In the genomic region with DNA sequence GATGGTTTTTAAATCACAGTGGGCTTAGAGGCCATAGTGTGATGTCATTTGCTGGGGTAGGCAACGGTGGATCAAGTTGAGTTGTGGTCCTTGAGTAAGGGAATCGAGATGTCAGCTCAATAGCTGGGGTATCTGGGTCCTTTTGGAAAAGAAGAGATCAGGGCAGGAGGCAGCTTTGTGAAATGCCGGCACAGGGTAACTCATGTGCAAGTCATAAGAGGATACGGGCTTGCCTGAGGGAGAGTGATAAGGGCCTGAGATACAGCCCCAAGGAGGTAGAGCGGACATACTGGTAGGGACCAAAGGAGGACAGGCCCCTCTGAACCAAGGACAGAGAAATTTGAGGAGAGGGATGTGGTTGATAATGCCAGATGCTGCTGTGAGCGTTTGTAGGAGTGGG, we compare ENCODE assay signal across 12 cellular contexts. TPM values are rescaled to one million over a fixed set of nuclear protein-coding genes. Genes with fewer than 3 reads are reported as not detected.
DNase-seq lines count a peak whose midpoint lies in the region; ATAC-seq, FAIRE-seq and TF ChIP-seq lines count a peak whose summit lies in the region.
"Had no signal": no experiment of that assay in that cellular context is flagged by ENCODE, and none has a peak within 500 bp of the region (broad histone marks: within the 10 kb centered on the region; RNA-seq: fewer than 3 reads in every experiment).

No MANE protein-coding gene starts in this region.

- no peaks in the 10 kb centered on the region for H3K9me2 ChIP-seq in GM23338 (ENCODE audit: insufficient read depth)

- peaks cover 62% of the 10 kb centered on the region for H3F3A ChIP-seq in GM23338 (replicated peaks; ENCODE audit: low read depth)

- H4K20me1 ChIP-seq in GM23338 (replicated peaks; ENCODE audit: insufficient read depth) (peaks cover 48% of the 10 kb centered on the region), astrocyte (ENCODE audit: insufficient read depth, low read length) (peaks cover 76% of the 10 kb centered on the region)

- H3K79me2 ChIP-seq in ACC112 (ENCODE audit: control insufficient read depth, insufficient read depth, low read length, unreplicated experiment) (peaks cover 39% of the 10 kb centered on the region), GM23338 (replicated peaks; ENCODE audit: insufficient read depth) (peaks cover 35% of the 10 kb centered on the region), astrocyte (ENCODE audit: insufficient read depth, low read length) (peaks cover 62% of the 10 kb centered on the region)

- H2AFZ ChIP-seq in ACC112 (ENCODE audit: low read length, unreplicated experiment), result no peak overlapping the region
- H2AFZ ChIP-seq in GM23338, result no peak overlapping the region
- H2AFZ ChIP-seq in astrocyte (ENCODE audit: low read depth, low read length), result no peak overlapping the region

- DNase-seq in GM23338 (ENCODE audit: low spot score) (no peak), astrocyte (ENCODE audit: low read depth) (no peak), naive B cell (no peak), NCI-H2081 treated with DMSO at 0.1 percent for 48 hours (lab: John Stamatoyannopoulos, UW) (no peak), iPS-NIHi11 (ENCODE audit: low spot score) (no peak), ureter (ENCODE audit: low spot score) (no peak), HEK293T (ENCODE audit: extremely low spot score) (no peak)
- DNase-seq: activated CD4-positive, alpha-beta T cell treated with anti-CD3 and anti-CD28 coated beads, Interleukin-2, amount 50 U/mL, for 4 hours; DMS153; NCI-H1048 had no signal

- TF ChIP-seq CTCF in GM23338 (conservative IDR thresholded peaks at IDR 0.05; ENCODE audit: low read depth in 2 of 2), result no peak
- no peak for TF ChIP-seq CTCF in astrocyte (IDR thresholded peaks at IDR 0.05; ENCODE audit: insufficient read depth, low read depth, low read length)

- CTCF ChIA-PET in HEK293T (lab: Yijun Ruan, JAX), result no interaction called here

- H3K4me3 ChIP-seq in ACC112 (ENCODE audit: low read depth, low read length), result 0 out of 2 replicates have a peak overlapping the region, but pooled peaks have one; percentile 9
- H3K4me3 ChIP-seq in GM23338, result no peak overlapping the region
- H3K4me3 ChIP-seq in astrocyte (ENCODE audit: insufficient read depth, low read depth, low read length), result no peak overlapping the region
- H3K4me3 ChIP-seq: prostate gland had no signal

- ATAC-seq in GM23338, result no peak
- ATAC-seq in naive B cell (ENCODE audit: low read depth in 2 of 2), result no peak

- H3K9ac ChIP-seq in astrocyte (ENCODE audit: low read length), result peak overlapping the region; percentile 71

- peak overlapping the region; percentile 94 for H3K27ac ChIP-seq in ACC112 (ENCODE audit: low read depth, low read length)
- H3K27ac ChIP-seq in GM23338 (ENCODE audit: low read depth), result peak overlapping the region; percentile 69; the same call in 1 of the 2 replicates
- H3K27ac ChIP-seq in astrocyte (ENCODE audit: low read depth, low read length), result peak overlapping the region; percentile 96
- H3K27ac ChIP-seq: prostate gland had no signal

- peaks cover 3% of the 10 kb centered on the region; the same call in 1 of the 3 replicates for H3K9me3 Mint-ChIP-seq in GM23338
- no peaks in the 10 kb centered on the region for H3K9me3 Mint-ChIP-seq in astrocyte (ENCODE audit: unreplicated experiment)
- H3K9me3 Mint-ChIP-seq in naive B cell, result no peaks in the 10 kb centered on the region

- H3K4me1 ChIP-seq in ACC112 (ENCODE audit: control insufficient read depth, insufficient read depth, low read length, unreplicated experiment) (peaks cover 66% of the 10 kb centered on the region), GM23338 (ENCODE audit: insufficient read depth) (peaks cover 18% of the 10 kb centered on the region), astrocyte (ENCODE audit: insufficient read depth, low read length) (peaks cover 68% of the 10 kb centered on the region)

- POLR2A ChIA-PET in HEK293T (lab: Yijun Ruan, JAX), result interaction anchor here (0.6 kb wide), 1 partner anchor 28 kb away, joined by 3 read pairs; a partner anchor contains a TSS

- H3K4me3 Mint-ChIP-seq in GM23338 (no peak overlapping the region; the same call in 2 of the 3 replicates), astrocyte (ENCODE audit: unreplicated experiment) (no peak overlapping the region), naive B cell (peak overlapping the region in 3 of 8 donors; percentile 6 to 73 (median 36))

- peaks cover 23% of the 10 kb centered on the region for H3K4me1 Mint-ChIP-seq in GM23338
- H3K4me1 Mint-ChIP-seq in astrocyte (ENCODE audit: low read depth, unreplicated experiment), result peaks cover 61% of the 10 kb centered on the region
- H3K4me1 Mint-ChIP-seq in naive B cell, result peaks cover 22 to 28% (median 27%) of the 10 kb centered on the region in 3 donors

- peaks cover 34% of the 10 kb centered on the region for H3K27me3 Mint-ChIP-seq in GM23338 (ENCODE audit: insufficient read depth, low read depth, poor library complexity)
- no peaks in the 10 kb centered on the region for H3K27me3 Mint-ChIP-seq in astrocyte (ENCODE audit: low read depth, unreplicated experiment)
- peaks cover 0 to 12% (median 0%) of the 10 kb centered on the region in 3 donors for H3K27me3 Mint-ChIP-seq in naive B cell

- H3K9me3 ChIP-seq in astrocyte (ENCODE audit: insufficient read depth, low read depth, low read length), result no peaks in the 10 kb centered on the region
- H3K9me3 ChIP-seq: prostate gland had no signal

- H3K36me3 Mint-ChIP-seq in GM23338 (ENCODE audit: low read depth), result peaks cover 74% of the 10 kb centered on the region
- peaks cover 38% of the 10 kb centered on the region for H3K36me3 Mint-ChIP-seq in astrocyte (ENCODE audit: low read depth, unreplicated experiment)
- peaks cover 0 to 38% of the 10 kb centered on the region in 2 donors for H3K36me3 Mint-ChIP-seq in naive B cell

- H3K27me3 ChIP-seq in ACC112 (ENCODE audit: insufficient read depth, low read length) (no peaks in the 10 kb centered on the region), GM23338 (ENCODE audit: insufficient read depth) (no peaks in the 10 kb centered on the region), astrocyte (ENCODE audit: insufficient read depth, low read length) (no peaks in the 10 kb centered on the region)

- H3K36me3 ChIP-seq in ACC112 (ENCODE audit: insufficient read depth, low read length) (peaks cover 52% of the 10 kb centered on the region), GM23338 (ENCODE audit: insufficient read depth) (peaks cover 54% of the 10 kb centered on the region), astrocyte (ENCODE audit: insufficient read depth, low read length) (peaks cover 52% of the 10 kb centered on the region)

- H3K4me2 ChIP-seq in GM23338 (no peak overlapping the region), astrocyte (ENCODE audit: low read length) (peak overlapping the region; percentile 51)

- FAIRE-seq in astrocyte (lab: Jason Lieb, UNC), result no peak

- H3K27ac Mint-ChIP-seq in GM23338 (0 out of 2 replicates have a peak overlapping the region, but pooled peaks have one; percentile 13), astrocyte (ENCODE audit: unreplicated experiment) (peak overlapping the region; percentile 96), naive B cell (peak overlapping the region in 5 of 6 donors; percentile 13 to 93 (median 86))

TF ChIP-seq in HEK293T, 16 proteins besides CTCF, POLR2A, EP300 and RAD21:
- TF ChIP-seq FOXM1 (IDR thresholded peaks at IDR 0.05; ENCODE audit: borderline replicate concordance), result no peak
- TF ChIP-seq FOXA1 (IDR thresholded peaks at IDR 0.05), result no peak
- no peak for TF ChIP-seq NFRKB (IDR thresholded peaks at IDR 0.05)
- TF ChIP-seq ELF4 (IDR thresholded peaks at IDR 0.05), result no peak
- TF ChIP-seq FOXK2 (IDR thresholded peaks at IDR 0.05), result no peak
- TF ChIP-seq ARNT (IDR thresholded peaks at IDR 0.05), result no peak
- TF ChIP-seq, protein P1, sequence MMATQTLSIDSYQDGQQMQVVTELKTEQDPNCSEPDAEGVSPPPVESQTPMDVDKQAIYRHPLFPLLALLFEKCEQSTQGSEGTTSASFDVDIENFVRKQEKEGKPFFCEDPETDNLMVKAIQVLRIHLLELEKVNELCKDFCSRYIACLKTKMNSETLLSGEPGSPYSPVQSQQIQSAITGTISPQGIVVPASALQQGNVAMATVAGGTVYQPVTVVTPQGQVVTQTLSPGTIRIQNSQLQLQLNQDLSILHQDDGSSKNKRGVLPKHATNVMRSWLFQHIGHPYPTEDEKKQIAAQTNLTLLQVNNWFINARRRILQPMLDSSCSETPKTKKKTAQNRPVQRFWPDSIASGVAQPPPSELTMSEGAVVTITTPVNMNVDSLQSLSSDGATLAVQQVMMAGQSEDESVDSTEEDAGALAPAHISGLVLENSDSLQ (IDR thresholded peaks at IDR 0.05), result no peak
- no peak for TF ChIP-seq BHLHE40 (IDR thresholded peaks at IDR 0.05; ENCODE audit: borderline replicate concordance)
- no peak for TF ChIP-seq CTBP1 (IDR thresholded peaks at IDR 0.05; ENCODE audit: borderline replicate concordance)
- no peak for TF ChIP-seq HDGF (IDR thresholded peaks at IDR 0.05; ENCODE audit: borderline replicate concordance)
- TF ChIP-seq SP1 (IDR thresholded peaks at IDR 0.05), result no peak
TF ChIP-seq in HEK293T: peak in this region for 0.

RNA-seq across cellular contexts. Expression of a gene that starts 4.2 kb away (rescaled TPM):
- total RNA-seq in GM23338 (2014; rRNA removed; shearing (Covaris generic)), result 14.8 and 31.8 TPM in 2 replicates
- 6.7 and 9.6 TPM in 2 replicates for polyA plus RNA-seq in GM23338 (2016; fragmentation: Nextera tagmentation; extraction: Ambion mirVana)
- total RNA-seq in astrocyte, result 12.2 TPM in 2 replicates
- polyA plus RNA-seq in naive B cell (ENCODE audit: low read depth in 6 of 6), result 1 to 10 TPM; 3.6 to 8.5 (median 4.1) TPM
- 13.5 TPM for total RNA-seq in ureter

RNA-seq across cellular contexts. Expression of a gene that starts 18.8 kb away (rescaled TPM):
- total RNA-seq in GM23338 (2014; rRNA removed; shearing (Covaris generic)), result 552 and 565 TPM in 2 replicates
- polyA plus RNA-seq in GM23338 (2016; fragmentation: Nextera tagmentation; extraction: Ambion mirVana) (227 and 239 TPM in 2 replicates), naive B cell (ENCODE audit: low read depth in 6 of 6) (10 to 100 TPM in 5 of 6 donors, 1 to 10 TPM in 1; 6.4 to 30.0 (median 14.1) TPM)
- total RNA-seq in astrocyte (490 and 495 TPM in 2 replicates), ureter (351 TPM)

RNA-seq across cellular contexts. Expression of a gene that starts 28.2 kb away (rescaled TPM):
- total RNA-seq in GM23338 (2014; rRNA removed; shearing (Covaris generic)), result 9.2 and 10.7 TPM in 2 replicates
- polyA plus RNA-seq in GM23338 (2016; fragmentation: Nextera tagmentation; extraction: Ambion mirVana) (5.4 and 7.0 TPM in 2 replicates), naive B cell (ENCODE audit: low read depth in 6 of 6) (1 to 10 TPM in 3 of 6 donors, under 1 TPM in 1, not detected in 2; 0.35 to 1.8 (median 1.3) TPM)
- total RNA-seq in astrocyte (7.4 and 9.0 TPM in 2 replicates), ureter (11.7 TPM)

RNA-seq across cellular contexts. Expression of a gene that starts 28.3 kb away (rescaled TPM):
- 182 and 199 TPM in 2 replicates for total RNA-seq in GM23338 (2014; rRNA removed; shearing (Covaris generic))
- polyA plus RNA-seq in GM23338 (2016; fragmentation: Nextera tagmentation; extraction: Ambion mirVana) (190 and 205 TPM in 2 replicates), naive B cell (ENCODE audit: low read depth in 6 of 6) (10 to 100 TPM; 34.4 to 61.0 (median 49.1) TPM)
- total RNA-seq in astrocyte (63.2 and 70.3 TPM in 2 replicates), ureter (79.6 TPM)

RNA-seq across cellular contexts. Expression of a gene that starts 34.1 kb away (rescaled TPM):
- total RNA-seq in GM23338 (2014; rRNA removed; shearing (Covaris generic)), result 328 and 507 TPM in 2 replicates
- polyA plus RNA-seq in GM23338 (2016; fragmentation: Nextera tagmentation; extraction: Ambion mirVana), result 101 and 117 TPM in 2 replicates
- total RNA-seq in astrocyte, result 496 and 588 TPM in 2 replicates
- polyA plus RNA-seq in naive B cell (ENCODE audit: low read depth in 6 of 6), result 100 to 1,000 TPM; 144 to 190 (median 160) TPM
- total RNA-seq in ureter, result 136 TPM

Comparison
In these comparisons a context has a peak if more than half of its experiments do, and no peak if none do; other contexts are left out.
1. H3K27ac Mint-ChIP-seq: peak in every context shown above with its lines; median percentile 96 in astrocyte; 86 in naive B cell; 13 in GM23338.